Comparison of ENCODE assay signal across 12 cellular contexts in genomic region chr5:2901096-2901495, GRCh38.
DNase-seq lines count a peak whose midpoint lies in the region; TF ChIP-seq lines count a peak whose summit lies in the region.
"Had no signal": no experiment of that assay in that cellular context is flagged by ENCODE, and none has a peak within 500 bp of the region (broad histone marks: within the 10 kb centered on the region; RNA-seq: fewer than 3 reads in every experiment).

No MANE protein-coding gene starts in this region.

- H3K27ac Mint-ChIP-seq in osteocyte (ENCODE audit: unreplicated experiment): no peak overlapping the region
- H3K27ac Mint-ChIP-seq: CD4-positive, alpha-beta T cell had no signal

- DNase-seq in H7 (peak; percentile 10), ecto neural progenitor cell (ENCODE audit: low spot score) (peak; percentile 28), osteocyte (ENCODE audit: extremely low spot score, unreplicated experiment) (peak; percentile 53), NCI-H526 (lab: John Stamatoyannopoulos, UW) (no peak), A172 (ENCODE audit: low spot score) (no peak)
- DNase-seq in stimulated activated CD4-positive, alpha-beta T cell treated with anti-CD3 and anti-CD28 coated beads, Interleukin-15, amount 100 ng/mL, for 24 hours: no peak
- DNase-seq: C1 segment of cervical spinal cord; Calu3; CD4-positive, alpha-beta T cell; DMS79; EL; GOT3 had no signal

- no peaks in the 10 kb centered on the region for H3K4me1 Mint-ChIP-seq in osteocyte (ENCODE audit: unreplicated experiment)

- no peaks in the 10 kb centered on the region for H3K27me3 Mint-ChIP-seq in osteocyte (ENCODE audit: unreplicated experiment)
- H3K27me3 Mint-ChIP-seq: CD4-positive, alpha-beta T cell had no signal

- no peaks in the 10 kb centered on the region for H3K36me3 ChIP-seq in H7 (replicated peaks; ENCODE audit: control insufficient read depth, insufficient read depth, low read length)

- H3K27me3 ChIP-seq in H7 (ENCODE audit: control insufficient read depth, insufficient read depth, low read length): no peaks in the 10 kb centered on the region

- H3K9me3 Mint-ChIP-seq in osteocyte (ENCODE audit: unreplicated experiment): peaks cover 8% of the 10 kb centered on the region
- H3K9me3 Mint-ChIP-seq: CD4-positive, alpha-beta T cell had no signal

- H3K4me3 Mint-ChIP-seq in osteocyte (ENCODE audit: unreplicated experiment): no peak overlapping the region
- H3K4me3 Mint-ChIP-seq: CD4-positive, alpha-beta T cell had no signal

- no peaks in the 10 kb centered on the region for H3K36me3 Mint-ChIP-seq in osteocyte (ENCODE audit: unreplicated experiment)

- no peak for TF ChIP-seq CTCF in osteocyte (IDR thresholded peaks at IDR 0.05)

- no peak overlapping the region for H3K4me3 ChIP-seq in H7 (ENCODE audit: insufficient read depth, low read depth, low read length)

Comparison
In these comparisons a context has a peak if more than half of its experiments do, and no peak if none do; other contexts are left out.
1. DNase-seq: peak in H7 (single experiment), ecto neural progenitor cell (single experiment) and osteocyte (single experiment); none in NCI-H526 (0 of 2), A172 (single experiment) and stimulated activated CD4-positive, alpha-beta T cell treated with anti-CD3 and anti-CD28 coated beads, Interleukin-15, amount 100 ng/mL, for 24 hours (single experiment).